8 cellular contexts compared by ENCODE assay signal in genomic region chr4:781493-782216, GRCh38.
DNase-seq lines count a peak whose midpoint lies in the region; ATAC-seq and TF ChIP-seq lines count a peak whose summit lies in the region.

No MANE protein-coding gene starts in this region.

- H3K4me3 Mint-ChIP-seq in central memory CD8-positive, alpha-beta T cell: peak overlapping the region; percentile 83

- no peaks in the 10 kb centered on the region for H3K9me3 Mint-ChIP-seq in central memory CD8-positive, alpha-beta T cell

- no peak for TF ChIP-seq CTCF in AG10803 (conservative IDR thresholded peaks at IDR 0.05; ENCODE audit: low read length)

- H3K4me3 ChIP-seq in AG10803 (ENCODE audit: low read length): peak overlapping the region; percentile 91

- peaks cover 42% of the 10 kb centered on the region for H3K4me1 Mint-ChIP-seq in central memory CD8-positive, alpha-beta T cell

- ATAC-seq in GM19035 (IDR thresholded peaks at IDR 0.05; ENCODE audit: unreplicated experiment): peak; percentile 94
- ATAC-seq in HG03342 (IDR thresholded peaks at IDR 0.05; ENCODE audit: unreplicated experiment): peak; percentile 95
- peak; percentile 96 for ATAC-seq in central memory CD8-positive, alpha-beta T cell (replicated peaks; ENCODE audit: extremely low read depth, poor library complexity, severe bottlenecking)

- peaks cover 43% of the 10 kb centered on the region for H3K36me3 Mint-ChIP-seq in central memory CD8-positive, alpha-beta T cell (ENCODE audit: insufficient read depth)

- peaks cover 17% of the 10 kb centered on the region for H3K27me3 Mint-ChIP-seq in central memory CD8-positive, alpha-beta T cell

- peak overlapping the region; percentile 94 for H3K27ac Mint-ChIP-seq in central memory CD8-positive, alpha-beta T cell (ENCODE audit: low read depth)

- DNase-seq in AG10803 (ENCODE audit: low read depth): peak; percentile 99
- peak; percentile 87 for DNase-seq in NCI-H345 treated with DMSO at 0.1 percent for 48 hours (lab: John Stamatoyannopoulos, UW; ENCODE audit: unreplicated experiment)
- peak; percentile 94 for DNase-seq in activated CD4-positive, CD25-positive, alpha-beta regulatory T cell treated with anti-CD3 and anti-CD28 coated beads, Interleukin-2, amount 50 U/mL, for 16 hours (ENCODE audit: low read depth, low spot score)
- DNase-seq in central memory CD8-positive, alpha-beta T cell (ENCODE audit: low spot score in 2 of 2): peak; percentile 98 to 99
- DNase-seq in inferior parietal cortex (ENCODE audit: extremely low spot score): peak; percentile 98
- DNase-seq in smooth muscle cell of the brain vasculature (ENCODE audit: low read depth, low spot score): peak; percentile 99

Comparison
In these comparisons a context has a peak if more than half of its experiments do, and no peak if none do; other contexts are left out.
1. Peak in every context shown above with its lines: DNase-seq, ATAC-seq and H3K4me3 ChIP-seq.